8 cellular contexts compared by ENCODE assay signal in genomic region chr20:19828233-19828632, GRCh38.
A peak's percentile ranks its signal among the peaks of the same experiment; 100 is the strongest.
DNase-seq lines count a peak whose midpoint lies in the region; ATAC-seq, FAIRE-seq and TF ChIP-seq lines count a peak whose summit lies in the region.

No MANE protein-coding gene starts in this region.

- peak; percentile 41 for TF ChIP-seq CTCF in WI38 (IDR thresholded peaks at IDR 0.05; ENCODE audit: low read depth, low read length)
- TF ChIP-seq CTCF in kidney (IDR thresholded peaks at IDR 0.05; ENCODE audit: borderline replicate concordance, extremely low read depth, insufficient read depth), result peak; percentile 9

- no peaks in the 10 kb centered on the region for H3K9me3 ChIP-seq in kidney (ENCODE audit: control insufficient read depth in 1 of 2, low read length in 2 of 2)

- CTCF ChIA-PET in activated CD4-positive, alpha-beta T cell treated with anti-CD3 and anti-CD28 coated beads for 36 hours (lab: Charles Lee), result interaction anchor here (1.0 to 1.2 kb wide), 3 partner anchors 17 to 135 kb away, joined by 3 to 4 read pairs (median 3); no protein-coding TSS in a partner anchor

- H3K36me3 ChIP-seq in kidney (ENCODE audit: control insufficient read depth in 1 of 2, insufficient read depth in 2 of 2, low read length in 2 of 2), result no peaks in the 10 kb centered on the region

- H3K4me3 ChIP-seq in WI38 (ENCODE audit: low read depth, low read length) (no peak overlapping the region), kidney (ENCODE audit: low read length in 2 of 2) (no peak overlapping the region)

- ATAC-seq in activated CD4-positive, alpha-beta T cell treated with anti-CD3 and anti-CD28 coated beads for 36 hours, result peak; percentile 95
- peak; percentile 95 for ATAC-seq in GM21528 (IDR thresholded peaks at IDR 0.05; ENCODE audit: low FRiP score, unreplicated experiment)

- FAIRE-seq in HTR-8/SVneo (lab: Jason Lieb, UNC), result peak; percentile 46
- FAIRE-seq in kidney (lab: Jason Lieb, UNC), result no peak

- H3K4me3 Mint-ChIP-seq in activated CD4-positive, alpha-beta T cell treated with anti-CD3 and anti-CD28 coated beads for 36 hours, result no peak overlapping the region

- peaks cover 15% of the 10 kb centered on the region for H3K4me1 Mint-ChIP-seq in activated CD4-positive, alpha-beta T cell treated with anti-CD3 and anti-CD28 coated beads for 36 hours

- H3K27me3 Mint-ChIP-seq in activated CD4-positive, alpha-beta T cell treated with anti-CD3 and anti-CD28 coated beads for 36 hours, result peaks cover 7% of the 10 kb centered on the region

- intact Hi-C loops in activated CD4-positive, alpha-beta T cell treated with anti-CD3 and anti-CD28 coated beads for 36 hours (cut with DNase I, micrococcal nuclease), result loop anchor here in 1 of 2 experiments (5.0 kb wide), 2 partner anchors 91 to 109 kb away; no protein-coding TSS in a partner anchor
- intact Hi-C loops in kidney (cut with DNase I), result no loop called here

- no peaks in the 10 kb centered on the region for H3K9me3 Mint-ChIP-seq in activated CD4-positive, alpha-beta T cell treated with anti-CD3 and anti-CD28 coated beads for 36 hours (ENCODE audit: low read depth)

- peak; percentile 58 for DNase-seq in activated CD4-positive, alpha-beta T cell treated with anti-CD3 and anti-CD28 coated beads for 36 hours
- no peak for DNase-seq in activated CD4-positive, alpha-beta T cell treated with anti-CD3 and anti-CD28 coated beads for 1 hour
- DNase-seq in HTR-8/SVneo (ENCODE audit: insufficient read length, low spot score) (peak; percentile 65), kidney (no peak), AG20443 (ENCODE audit: low spot score) (no peak), NCI-H2171 (lab: John Stamatoyannopoulos, UW) (no peak)

- no peak overlapping the region for H3K9ac ChIP-seq in kidney (ENCODE audit: low read length in 2 of 2)

- H3K27ac Mint-ChIP-seq in activated CD4-positive, alpha-beta T cell treated with anti-CD3 and anti-CD28 coated beads for 36 hours, result no peak overlapping the region

- no peaks in the 10 kb centered on the region for H3K36me3 Mint-ChIP-seq in activated CD4-positive, alpha-beta T cell treated with anti-CD3 and anti-CD28 coated beads for 36 hours (ENCODE audit: low read depth)

- peaks cover 2 to 9% of the 10 kb centered on the region in 2 donors for H3K4me1 ChIP-seq in kidney (ENCODE audit: control insufficient read depth in 1 of 2, insufficient read depth in 1 of 2, low read depth in 1 of 2, low read length in 2 of 2)

- POLR2A ChIA-PET in activated CD4-positive, alpha-beta T cell treated with anti-CD3 and anti-CD28 coated beads for 36 hours (lab: Charles Lee), result no interaction called here

- no peak overlapping the region for H3K27ac ChIP-seq in kidney (ENCODE audit: low read depth in 2 of 2, low read length in 2 of 2)

Comparison
In these comparisons a context has a peak if more than half of its experiments do, and no peak if none do; other contexts are left out.
1. DNase-seq: peak in activated CD4-positive, alpha-beta T cell treated with anti-CD3 and anti-CD28 coated beads for 36 hours (single experiment) and HTR-8/SVneo (single experiment); none in activated CD4-positive, alpha-beta T cell treated with anti-CD3 and anti-CD28 coated beads for 1 hour (single experiment), kidney (single experiment), AG20443 (single experiment) and NCI-H2171 (single experiment).